ENCODE assay signal across 10 cellular contexts in the genomic region with DNA sequence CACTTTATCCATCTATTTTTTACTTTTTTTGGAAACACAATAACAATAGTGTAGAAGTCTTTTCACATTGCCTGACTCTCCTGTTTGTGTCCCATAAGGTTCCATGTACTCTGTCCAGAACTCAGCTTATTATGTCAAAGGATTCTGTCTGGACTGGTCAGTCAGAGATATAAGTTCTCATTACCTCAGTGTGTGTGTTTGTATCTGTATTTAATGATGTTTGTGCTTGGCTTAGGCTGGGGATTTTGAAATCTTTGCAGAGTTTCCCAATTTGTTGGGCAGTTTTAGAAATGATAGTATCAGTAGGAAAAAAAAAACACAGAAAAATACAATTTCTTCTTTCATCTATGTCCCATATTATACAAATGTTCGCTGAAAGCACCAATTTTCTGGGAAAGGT.
A peak's percentile ranks its signal among the peaks of the same experiment; 100 is the strongest.
DNase-seq lines count a peak whose midpoint lies in the region; TF ChIP-seq lines count a peak whose summit lies in the region.
"Had no signal": no experiment of that assay in that cellular context is flagged by ENCODE, and none has a peak within 500 bp of the region (broad histone marks: within the 10 kb centered on the region; RNA-seq: fewer than 3 reads in every experiment).

No MANE protein-coding gene starts in this region.

- TF ChIP-seq CTCF in ascending aorta (IDR thresholded peaks at IDR 0.05) (no peak), right atrium auricular region (IDR thresholded peaks at IDR 0.05) (no peak), brain microvascular endothelial cell (IDR thresholded peaks at IDR 0.05; ENCODE audit: low read depth, low read length, missing control alignments) (no peak)

- no peaks in the 10 kb centered on the region for H4K20me1 ChIP-seq in BLaER1 treated with 17β-estradiol and CSF1 and Interleukin-3, amounts not matched to agents 10 nM and 100 nM

- DNase-seq in ascending aorta (ENCODE audit: low spot score in 2 of 2) (no peak), right atrium auricular region (ENCODE audit: low spot score) (no peak), iPS-NIHi7 (ENCODE audit: extremely low spot score) (no peak), UCSD-AML1 (lab: John Stamatoyannopoulos, UW; ENCODE audit: unreplicated experiment) (no peak), brain microvascular endothelial cell (no peak)
- DNase-seq in activated CD4-positive, alpha-beta T cell treated with anti-CD3 and anti-CD28 coated beads, Interleukin-2, amount 50 U/mL, for 1 hour: no peak
- DNase-seq: Karpas-422, T1000 had no signal

- intact Hi-C loops in ascending aorta (cut with DNase I): loop anchor here (2.0 to 5.0 kb wide), 8 partner anchors 202 to 854 kb away; no protein-coding TSS in a partner anchor

- H3K9me3 ChIP-seq in BLaER1 treated with 17β-estradiol and CSF1 and Interleukin-3, amounts not matched to agents 10 nM and 100 nM (replicated peaks in 1 of 11): no peaks in the 10 kb centered on the region
- no peaks in the 10 kb centered on the region for H3K9me3 ChIP-seq in ascending aorta
- H3K9me3 ChIP-seq in right atrium auricular region: no peaks in the 10 kb centered on the region

- H3K4me1 ChIP-seq in BLaER1 treated with 17β-estradiol and CSF1 and Interleukin-3, amounts not matched to agents 10 nM and 100 nM: peaks cover 15 to 38% (median 23%) of the 10 kb centered on the region in 10 experiments; a peak in 19 of 20 replicates
- H3K4me1 ChIP-seq in ascending aorta (peaks cover 18 to 40% of the 10 kb centered on the region in 2 donors), right atrium auricular region (peaks cover 0 to 18% of the 10 kb centered on the region in 2 donors), rectal smooth muscle tissue (ENCODE audit: control insufficient read depth, insufficient read depth, low read length) (peaks cover 44% of the 10 kb centered on the region)

- H3K27ac ChIP-seq in BLaER1 treated with 17β-estradiol and CSF1 and Interleukin-3, amounts not matched to agents 10 nM and 100 nM: no peak overlapping the region
- H3K27ac ChIP-seq in ascending aorta: peak overlapping the region; percentile 68 to 77
- peak overlapping the region; percentile 65 for H3K27ac ChIP-seq in right atrium auricular region
- H3K27ac ChIP-seq in rectal smooth muscle tissue (ENCODE audit: low read depth, low read length): peak overlapping the region; percentile 54
- no peak overlapping the region for H3K27ac ChIP-seq in brain microvascular endothelial cell

- H3K9ac ChIP-seq in BLaER1 treated with 17β-estradiol and CSF1 and Interleukin-3, amounts not matched to agents 10 nM and 100 nM: peak overlapping the region in 1 of 11 experiments; percentile 23; a peak in 1 of 22 replicates
- no peak overlapping the region for H3K9ac ChIP-seq in rectal smooth muscle tissue (ENCODE audit: low read length)

- no peaks in the 10 kb centered on the region for H3K27me3 ChIP-seq in BLaER1 treated with 17β-estradiol and CSF1 and Interleukin-3, amounts not matched to agents 10 nM and 100 nM
- no peaks in the 10 kb centered on the region for H3K27me3 ChIP-seq in ascending aorta
- no peaks in the 10 kb centered on the region for H3K27me3 ChIP-seq in right atrium auricular region
- no peaks in the 10 kb centered on the region for H3K27me3 ChIP-seq in rectal smooth muscle tissue (ENCODE audit: control insufficient read depth, insufficient read depth, low read length)
- no peaks in the 10 kb centered on the region for H3K27me3 ChIP-seq in brain microvascular endothelial cell (replicated peaks)

- no peak overlapping the region for H3K4me3 ChIP-seq in BLaER1 treated with 17β-estradiol and CSF1 and Interleukin-3, amounts not matched to agents 10 nM and 100 nM
- H3K4me3 ChIP-seq in ascending aorta (no peak overlapping the region), right atrium auricular region (no peak overlapping the region), rectal smooth muscle tissue (ENCODE audit: low read length) (no peak overlapping the region), brain microvascular endothelial cell (ENCODE audit: low read depth, low read length) (no peak overlapping the region)

- peak overlapping the region in 8 of 11 experiments; percentile 18 to 52 (median 30); a peak in 8 of 22 replicates for H3K4me2 ChIP-seq in BLaER1 treated with 17β-estradiol and CSF1 and Interleukin-3, amounts not matched to agents 10 nM and 100 nM

- H3K36me3 ChIP-seq in BLaER1 treated with 17β-estradiol and CSF1 and Interleukin-3, amounts not matched to agents 10 nM and 100 nM: no peaks in the 10 kb centered on the region
- H3K36me3 ChIP-seq in ascending aorta (no peaks in the 10 kb centered on the region), right atrium auricular region (no peaks in the 10 kb centered on the region), rectal smooth muscle tissue (ENCODE audit: control insufficient read depth, insufficient read depth, low read length) (no peaks in the 10 kb centered on the region), brain microvascular endothelial cell (replicated peaks) (no peaks in the 10 kb centered on the region)

- in situ Hi-C loops in brain microvascular endothelial cell (cut with HindIII; ENCODE audit: low pct_ligation_motif_present, low sequenced_read_pairs): loop anchor here (25.0 kb wide), 1 partner anchor 872 kb away; no protein-coding TSS in a partner anchor

Comparison
In these comparisons a context has a peak if more than half of its experiments do, and no peak if none do; other contexts are left out.
1. H3K27ac ChIP-seq: peak in ascending aorta (2 of 2), right atrium auricular region (2 of 2) and rectal smooth muscle tissue (single experiment); none in BLaER1 treated with 17β-estradiol and CSF1 and Interleukin-3, amounts not matched to agents 10 nM and 100 nM (0 of 11) and brain microvascular endothelial cell (single experiment).